Comparison of ENCODE assay signal across 10 cellular contexts in genomic region chr1:20187103-20187812, GRCh38. TPM values are rescaled to one million over a fixed set of nuclear protein-coding genes. Genes with fewer than 3 reads are reported as not detected.
DNase-seq lines count a peak whose midpoint lies in the region; ATAC-seq lines count a peak whose summit lies in the region.
"Had no signal": no experiment of that assay in that cellular context is flagged by ENCODE, and none has a peak within 500 bp of the region (broad histone marks: within the 10 kb centered on the region; RNA-seq: fewer than 3 reads in every experiment).

No MANE protein-coding gene starts in this region.

- H3K9ac ChIP-seq in iPS-20b (ENCODE audit: low read depth, low read length): no peak overlapping the region

- H3K9me3 ChIP-seq in iPS-20b (ENCODE audit: insufficient read depth, low read depth, low read length) (no peaks in the 10 kb centered on the region), SJCRH30 (replicated peaks) (no peaks in the 10 kb centered on the region)

- no peaks in the 10 kb centered on the region for H3K4me1 ChIP-seq in iPS-20b (ENCODE audit: insufficient read depth, low read length)
- no peaks in the 10 kb centered on the region for H3K4me1 ChIP-seq in SJCRH30

- ATAC-seq in GM19397 (IDR thresholded peaks at IDR 0.05; ENCODE audit: unreplicated experiment): no peak

- H3K27ac ChIP-seq in iPS-20b (ENCODE audit: low read length) (no peak overlapping the region), SJCRH30 (no peak overlapping the region)

- H3K27me3 ChIP-seq in iPS-20b (ENCODE audit: insufficient read depth, low read length) (peaks cover 52% of the 10 kb centered on the region), SJCRH30 (peaks cover 42% of the 10 kb centered on the region)

- DNase-seq in activated T-cell treated with anti-CD3 and anti-CD28 coated beads for 24 hours (ENCODE audit: low read depth): peak; percentile 22
- no peak for DNase-seq in activated T-cell treated with anti-CD3 and anti-CD28 coated beads for 4 hours
- DNase-seq in activated T-cell treated with anti-CD3 and anti-CD28 coated beads for 48 hours (ENCODE audit: low read depth): peak; percentile 40
- peak; percentile 56 for DNase-seq in superior temporal gyrus (ENCODE audit: extremely low spot score)
- DNase-seq in NOMO-1 treated with DMSO at 0.1 percent for 48 hours (lab: John Stamatoyannopoulos, UW; ENCODE audit: unreplicated experiment): no peak
- DNase-seq in SJCRH30: no peak
- DNase-seq: NCI-H748 treated with DMSO at 0.1 percent for 48 hours had no signal

- peak overlapping the region; percentile 71; the same call in 1 of the 2 replicates for H3K4me3 ChIP-seq in iPS-20b (ENCODE audit: low read length)
- H3K4me3 ChIP-seq in SJCRH30: no peak overlapping the region

- H3K36me3 ChIP-seq in iPS-20b (ENCODE audit: insufficient read depth, low read depth, low read length) (no peaks in the 10 kb centered on the region), SJCRH30 (no peaks in the 10 kb centered on the region)

RNA-seq across cellular contexts. Expression of gene PLA2G2C, which starts 0.9 kb away (rescaled TPM):
- not detected in 2 replicates for total RNA-seq in SJCRH30 (2014; rRNA removed; shearing (Covaris generic))
- total RNA-seq: H7 had no signal

RNA-seq across cellular contexts. Expression of gene UBXN10, which starts 1.4 kb away (rescaled TPM):
- total RNA-seq in SJCRH30 (2014; rRNA removed; shearing (Covaris generic)): not detected in 2 replicates

RNA-seq across cellular contexts. Expression of gene PLA2G2F, which starts 48.1 kb away (rescaled TPM):
- not detected in 2 replicates for total RNA-seq in SJCRH30 (2014; rRNA removed; shearing (Covaris generic))
- total RNA-seq: H7 had no signal

Comparison
In these comparisons a context has a peak if more than half of its experiments do, and no peak if none do; other contexts are left out.
1. DNase-seq: peak in activated T-cell treated with anti-CD3 and anti-CD28 coated beads for 24 hours (single experiment), activated T-cell treated with anti-CD3 and anti-CD28 coated beads for 48 hours (single experiment) and superior temporal gyrus (single experiment); none in activated T-cell treated with anti-CD3 and anti-CD28 coated beads for 4 hours (single experiment), NOMO-1 treated with DMSO at 0.1 percent for 48 hours (single experiment) and SJCRH30 (0 of 2).